Comparison of ENCODE assay signal across 1 cellular context in the genomic region with DNA sequence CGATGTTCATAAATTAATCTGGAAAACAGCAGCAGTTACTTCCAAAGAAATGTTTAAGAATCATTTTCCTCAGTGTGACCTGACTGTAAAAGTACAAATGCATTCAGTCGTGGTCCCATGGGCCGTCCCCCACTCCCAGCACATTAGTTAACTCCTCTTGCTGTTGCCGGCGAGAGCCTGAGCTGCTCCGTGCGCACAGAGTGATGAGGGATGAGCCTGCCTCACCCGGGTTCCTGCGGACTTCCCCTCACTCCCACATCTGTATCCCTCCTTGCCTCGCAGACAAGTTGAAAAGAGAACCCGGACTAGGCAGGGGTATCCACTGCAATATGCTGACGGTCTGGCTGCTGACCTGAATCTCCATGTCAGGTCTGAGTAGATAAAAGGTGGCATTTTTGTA.
TF ChIP-seq lines count a peak whose summit lies in the region.

No MANE protein-coding gene starts in this region.

TF ChIP-seq in endothelial cell of umbilical vein, 7 proteins besides CTCF, POLR2A, EP300 and RAD21:
- TF ChIP-seq GATA2 (IDR thresholded peaks at IDR 0.05; ENCODE audit: insufficient read depth, insufficient read length, low read depth, low read length) (no peak), JUN (IDR thresholded peaks at IDR 0.05; ENCODE audit: borderline replicate concordance, insufficient read depth, insufficient read length, low read depth) (no peak), POLR2AphosphoS5 (IDR thresholded peaks at IDR 0.05; ENCODE audit: insufficient read depth, low read depth, low read length) (no peak), EZH2 (IDR thresholded peaks at IDR 0.05; ENCODE audit: borderline replicate concordance, low read depth, low read length, severe bottlenecking) (no peak), MYC (IDR thresholded peaks at IDR 0.05; ENCODE audit: low read depth, low read length) (no peak), FOS (IDR thresholded peaks at IDR 0.05; ENCODE audit: borderline replicate concordance, insufficient read depth, low read length) (no peak)
- TF ChIP-seq, protein P1, sequence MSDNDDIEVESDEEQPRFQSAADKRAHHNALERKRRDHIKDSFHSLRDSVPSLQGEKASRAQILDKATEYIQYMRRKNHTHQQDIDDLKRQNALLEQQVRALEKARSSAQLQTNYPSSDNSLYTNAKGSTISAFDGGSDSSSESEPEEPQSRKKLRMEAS (IDR thresholded peaks at IDR 0.05; ENCODE audit: insufficient read depth, insufficient read length) = no peak
TF ChIP-seq in endothelial cell of umbilical vein: peak in this region for 0.
